8 cellular contexts compared by ENCODE assay signal in genomic region chr13:50512602-50513527, GRCh38.
DNase-seq lines count a peak whose midpoint lies in the region; ATAC-seq and TF ChIP-seq lines count a peak whose summit lies in the region.

No MANE protein-coding gene starts in this region.

- TF ChIP-seq EP300 in ovary (IDR thresholded peaks at IDR 0.05) = no peak

- TF ChIP-seq CTCF in GM12864 (IDR thresholded peaks at IDR 0.05; ENCODE audit: low read depth, low read length, missing control alignments) (no peak), fibroblast of villous mesenchyme (IDR thresholded peaks at IDR 0.05; ENCODE audit: insufficient read depth, low read depth, low read length) (peak; percentile 15), ovary (IDR thresholded peaks at IDR 0.05) (no peak)

- WGBS in ovary, 3 donors = 14 to 19% (median 17%) methylated on average over 12 of the region's 12 CpGs

- ATAC-seq in GM21737 (IDR thresholded peaks at IDR 0.05; ENCODE audit: unreplicated experiment) = peak; percentile 87

- DNase-seq in GM12864 (ENCODE audit: low read depth) = peak; percentile 38
- DNase-seq in MG63 = peak; percentile 65
- peak; percentile 33 for DNase-seq in activated CD8-positive, alpha-beta memory T cell treated with anti-CD3 and anti-CD28 coated beads, Interleukin-2, amount 50 U/mL, for 4 hours
- DNase-seq in fibroblast of villous mesenchyme (ENCODE audit: low read depth) = peak; percentile 67
- DNase-seq in ovary = peak; percentile 46 to 61 (median 53)
- DNase-seq in SK-N-DZ (ENCODE audit: low spot score) = no peak
- no peak for DNase-seq in amniotic stem cell (lab: John Stamatoyannopoulos, UW)

- peak overlapping the region; percentile 42 for H3K4me3 ChIP-seq in GM12864 (ENCODE audit: low read depth, low read length)
- H3K4me3 ChIP-seq in MG63 = peak overlapping the region; percentile 30
- H3K4me3 ChIP-seq in fibroblast of villous mesenchyme (ENCODE audit: low read depth, low read length) = peak overlapping the region; percentile 29
- H3K4me3 ChIP-seq in ovary = peak overlapping the region; percentile 28

- peaks cover 5% of the 10 kb centered on the region for H3K4me1 ChIP-seq in ovary (ENCODE audit: insufficient read depth)

- H3K9me3 ChIP-seq in MG63 = no peaks in the 10 kb centered on the region
- peaks cover 0 to 2% of the 10 kb centered on the region in 2 donors for H3K9me3 ChIP-seq in ovary

- peak overlapping the region in 1 of 2 donors; percentile 55 for H3K27ac ChIP-seq in ovary

- H3K27me3 ChIP-seq in MG63 = no peaks in the 10 kb centered on the region
- no peaks in the 10 kb centered on the region for H3K27me3 ChIP-seq in ovary

- TF ChIP-seq POLR2A in ovary (IDR thresholded peaks at IDR 0.05) = no peak

- H3K36me3 ChIP-seq in MG63 = no peaks in the 10 kb centered on the region
- H3K36me3 ChIP-seq in ovary = no peaks in the 10 kb centered on the region

- intact Hi-C loops in ovary (cut with DNase I) = loop anchor here in 1 of 4 donors (10.0 kb wide), 1 partner anchor 428 kb away; no protein-coding TSS in a partner anchor

Comparison
In these comparisons a context has a peak if more than half of its experiments do, and no peak if none do; other contexts are left out.
1. DNase-seq: peak in GM12864 (single experiment), MG63 (single experiment), activated CD8-positive, alpha-beta memory T cell treated with anti-CD3 and anti-CD28 coated beads, Interleukin-2, amount 50 U/mL, for 4 hours (single experiment), fibroblast of villous mesenchyme (single experiment) and ovary (5 of 5); none in SK-N-DZ (single experiment) and amniotic stem cell (single experiment).
2. Peak in every context shown above with its lines, with median percentiles within 50 percentile points of each other: H3K4me3 ChIP-seq.